22 cellular contexts compared by ENCODE assay signal in the genomic region with DNA sequence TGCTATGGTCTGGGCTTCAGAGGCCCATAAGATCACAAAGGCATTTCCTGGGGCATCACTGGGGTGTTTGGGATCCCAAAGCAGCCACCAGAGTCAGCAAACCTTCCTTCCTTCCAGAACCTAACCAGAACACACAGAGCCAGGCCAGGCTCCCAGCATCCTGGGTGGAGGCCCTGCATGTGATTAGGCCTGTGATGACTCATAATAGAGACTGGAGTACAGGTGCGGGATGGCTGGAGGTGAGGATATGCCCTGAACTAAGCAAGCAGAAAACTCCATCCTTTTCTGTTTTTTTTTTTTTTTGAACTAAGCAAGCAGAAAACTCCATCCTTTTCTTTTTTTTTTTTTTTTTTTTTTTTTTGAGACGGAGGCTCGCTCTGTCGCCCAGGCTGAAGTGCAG. TPM values are rescaled to one million over a fixed set of nuclear protein-coding genes. Genes with fewer than 3 reads are reported as not detected.
DNase-seq lines count a peak whose midpoint lies in the region; ATAC-seq and TF ChIP-seq lines count a peak whose summit lies in the region.
"Had no signal": no experiment of that assay in that cellular context is flagged by ENCODE, and none has a peak within 500 bp of the region (broad histone marks: within the 10 kb centered on the region; RNA-seq: fewer than 3 reads in every experiment).

No MANE protein-coding gene starts in this region.

- no peaks in the 10 kb centered on the region for H3K27me3 Mint-ChIP-seq in activated naive CD8-positive, alpha-beta T cell treated with anti-CD3 and anti-CD28 coated beads, Interleukin-2, amount 50 U/mL, for 24 hours
- H3K27me3 Mint-ChIP-seq in activated naive CD8-positive, alpha-beta T cell treated with anti-CD3 and anti-CD28 coated beads for 36 hours = no peaks in the 10 kb centered on the region

- POLR2A ChIA-PET in A673 (lab: Charles Lee; ENCODE audit: low non-redundant PET) = no interaction called here

- peak overlapping the region; percentile 10 for H3K27ac Mint-ChIP-seq in activated naive CD8-positive, alpha-beta T cell treated with anti-CD3 and anti-CD28 coated beads, Interleukin-2, amount 50 U/mL, for 24 hours
- H3K27ac Mint-ChIP-seq in activated naive CD8-positive, alpha-beta T cell treated with anti-CD3 and anti-CD28 coated beads for 36 hours = no peak overlapping the region

- H3K36me3 Mint-ChIP-seq in activated naive CD8-positive, alpha-beta T cell treated with anti-CD3 and anti-CD28 coated beads, Interleukin-2, amount 50 U/mL, for 24 hours (ENCODE audit: low read depth) = no peaks in the 10 kb centered on the region
- peaks cover 2% of the 10 kb centered on the region for H3K36me3 Mint-ChIP-seq in activated naive CD8-positive, alpha-beta T cell treated with anti-CD3 and anti-CD28 coated beads for 36 hours

- H3K27ac ChIP-seq in stomach (no peak overlapping the region), A673 (ENCODE audit: low read depth, low read length, poor library complexity, severe bottlenecking) (no peak overlapping the region)
- H3K27ac ChIP-seq: A549, Peyer's patch had no signal

- no peaks in the 10 kb centered on the region for H3K9me3 ChIP-seq in stomach
- no peaks in the 10 kb centered on the region for H3K9me3 ChIP-seq in A673 (ENCODE audit: low read depth, low read length, poor library complexity, severe bottlenecking)
- H3K9me3 ChIP-seq: A549, HAP-1, Peyer's patch, SK-N-SH had no signal

- 84 to 96% (median 88%) methylated on average over 4 of the region's 4 CpGs for WGBS in stomach, 5 donors

- intact Hi-C loops in stomach (cut with DNase I; ENCODE audit: low total_unique reads) = no loop called here
- intact Hi-C loops in A673 (cut with micrococcal nuclease; ENCODE audit: unreplicated experiment) = no loop called here

- H3K4me1 ChIP-seq in stomach (peaks cover 0 to 7% (median under 1%) of the 10 kb centered on the region in 4 donors), A673 (ENCODE audit: insufficient read depth, low read length, poor library complexity, severe bottlenecking) (no peaks in the 10 kb centered on the region)
- H3K4me1 ChIP-seq: A549, HAP-1, Peyer's patch had no signal

- peaks cover 13 to 87% (median 71%) of the 10 kb centered on the region in 4 donors for H3K36me3 ChIP-seq in stomach
- H3K36me3 ChIP-seq in A673 (ENCODE audit: insufficient read depth, low read length, poor library complexity, severe bottlenecking) = peaks cover 1% of the 10 kb centered on the region
- H3K36me3 ChIP-seq: HAP-1 had no signal

- TF ChIP-seq CTCF in stomach (IDR thresholded peaks at IDR 0.05) (no peak), A673 (conservative IDR thresholded peaks at IDR 0.05; ENCODE audit: low read depth, low read length) (no peak)

- CTCF ChIA-PET in A673 (lab: Charles Lee) = no interaction called here

- H3K27me3 ChIP-seq in stomach (no peaks in the 10 kb centered on the region), A673 (replicated peaks; ENCODE audit: insufficient read depth, low read depth, low read length, poor library complexity) (no peaks in the 10 kb centered on the region)
- H3K27me3 ChIP-seq: Peyer's patch had no signal

- no peak for TF ChIP-seq POLR2A in stomach (IDR thresholded peaks at IDR 0.05)

- no peak overlapping the region for H3K4me3 Mint-ChIP-seq in activated naive CD8-positive, alpha-beta T cell treated with anti-CD3 and anti-CD28 coated beads, Interleukin-2, amount 50 U/mL, for 24 hours
- no peak overlapping the region for H3K4me3 Mint-ChIP-seq in activated naive CD8-positive, alpha-beta T cell treated with anti-CD3 and anti-CD28 coated beads for 36 hours

- no peak for TF ChIP-seq EP300 in stomach (IDR thresholded peaks at IDR 0.05)

- no TSS peak for BruUV-seq in A673 (replicated peaks; lab: Mats Ljungman, UMichigan)

- no peak for DNase-seq in activated naive CD8-positive, alpha-beta T cell treated with anti-CD3 and anti-CD28 coated beads, Interleukin-2, amount 50 U/mL, for 24 hours
- no peak for DNase-seq in activated naive CD8-positive, alpha-beta T cell treated with anti-CD3 and anti-CD28 coated beads for 36 hours
- DNase-seq in SW480 (ENCODE audit: low spot score) (peak; percentile 18), islet precursor cell (peak; percentile 69), stomach (peak; percentile 32), A673 (ENCODE audit: low spot score) (no peak), NCI-H2196 treated with DMSO at 0.1 percent for 48 hours (lab: John Stamatoyannopoulos, UW; ENCODE audit: unreplicated experiment) (no peak)
- DNase-seq: C1 segment of cervical spinal cord, DMS 273 treated with DMSO at 0.1 percent for 48 hours, EL, KBM-7, NCI-H1048, NCI-H146, NCI-H2081 treated with DMSO at 0.1 percent for 48 hours, NCI-H226, NCI-H524 treated with DMSO at 0.1 percent for 48 hours, Peyer's patch, Right ventricle myocardium superior, SK-N-SH had no signal

- ATAC-seq in activated naive CD8-positive, alpha-beta T cell treated with anti-CD3 and anti-CD28 coated beads, Interleukin-2, amount 50 U/mL, for 24 hours = no peak
- no peak for ATAC-seq in HG03521 (IDR thresholded peaks at IDR 0.05; ENCODE audit: unreplicated experiment)
- ATAC-seq: A549 had no signal

- H3K4me1 Mint-ChIP-seq in activated naive CD8-positive, alpha-beta T cell treated with anti-CD3 and anti-CD28 coated beads, Interleukin-2, amount 50 U/mL, for 24 hours = no peaks in the 10 kb centered on the region
- H3K4me1 Mint-ChIP-seq in activated naive CD8-positive, alpha-beta T cell treated with anti-CD3 and anti-CD28 coated beads for 36 hours = no peaks in the 10 kb centered on the region

- no peak overlapping the region for H3K4me3 ChIP-seq in stomach
- H3K4me3 ChIP-seq in A673 (ENCODE audit: low read depth, low read length, poor library complexity, severe bottlenecking) = no peak overlapping the region
- H3K4me3 ChIP-seq: A549, HAP-1, Peyer's patch had no signal

- H3K9me3 Mint-ChIP-seq in activated naive CD8-positive, alpha-beta T cell treated with anti-CD3 and anti-CD28 coated beads, Interleukin-2, amount 50 U/mL, for 24 hours = no peaks in the 10 kb centered on the region
- H3K9me3 Mint-ChIP-seq in activated naive CD8-positive, alpha-beta T cell treated with anti-CD3 and anti-CD28 coated beads for 36 hours = no peaks in the 10 kb centered on the region

RNA-seq across cellular contexts. Expression of gene GFOD2, which starts 17.7 kb away (rescaled TPM):
- total RNA-seq in activated naive CD8-positive, alpha-beta T cell treated with anti-CD3 and anti-CD28 coated beads for 36 hours = 10 to 100 TPM; 13.1 to 14.0 TPM
- total RNA-seq in stomach = 10 to 100 TPM in 4 of 5 donors, 1 to 10 TPM in 1; 7.6 to 87.5 (median 13.3) TPM
- 10 to 100 TPM in 1 of 3 donors, 1 to 10 TPM in 2; 8.6 to 13.4 (median 10.0) TPM for polyA plus RNA-seq in stomach
- total RNA-seq in A673 (2021) = 22.6 and 25.1 TPM in 2 replicates

Comparison
In these comparisons a context has a peak if more than half of its experiments do, and no peak if none do; other contexts are left out.
1. DNase-seq: peak in SW480 (single experiment), islet precursor cell (single experiment) and stomach (single experiment); none in activated naive CD8-positive, alpha-beta T cell treated with anti-CD3 and anti-CD28 coated beads, Interleukin-2, amount 50 U/mL, for 24 hours (single experiment), activated naive CD8-positive, alpha-beta T cell treated with anti-CD3 and anti-CD28 coated beads for 36 hours (single experiment), A673 (single experiment) and NCI-H2196 treated with DMSO at 0.1 percent for 48 hours (single experiment).